ENCODE assay signal across 8 cellular contexts in genomic region chr11:96306600-96306932, GRCh38. TPM values are rescaled to one million over a fixed set of nuclear protein-coding genes. Genes with fewer than 3 reads are reported as not detected.
A peak's percentile ranks its signal among the peaks of the same experiment; 100 is the strongest.
DNase-seq lines count a peak whose midpoint lies in the region; ATAC-seq, FAIRE-seq and TF ChIP-seq lines count a peak whose summit lies in the region.

No MANE protein-coding gene starts in this region.

- WGBS in H1 (ENCODE audit: extremely low coverage in 1 of 2, insufficient coverage in 1 of 2, insufficient read length in 1 of 2, insufficient replicate concordance in 2 of 2, low coverage in 1 of 2, low lambda C conversion rate in 2 of 2, missing lambda C conversion rate in 1 of 2), 2 experiments: 66% methylated on average over 3 of the region's 3 CpGs; no CpG with 5 or more reads in 1 of the 2 experiments

- H3K27ac ChIP-seq in left ventricle myocardium inferior (replicated peaks): peak overlapping the region; percentile 84
- no peak overlapping the region for H3K27ac ChIP-seq in H1 (ENCODE audit: low read depth, low read length)

- no peak overlapping the region for H3K18ac ChIP-seq in H1 (ENCODE audit: extremely low read depth, low read length)

- H3K4me3 ChIP-seq in left ventricle myocardium inferior: peak overlapping the region; percentile 48
- no peak overlapping the region for H3K4me3 ChIP-seq in H1 (ENCODE audit: extremely low read depth in 1 of 4, insufficient read depth in 2 of 4, low read depth in 3 of 4, low read length in 4 of 4)

- no peaks in the 10 kb centered on the region for H3K9me3 Mint-ChIP-seq in neural crest cell

- H3K27me3 Mint-ChIP-seq in neural crest cell (ENCODE audit: low read depth): no peaks in the 10 kb centered on the region

- H3K23ac ChIP-seq in H1 (ENCODE audit: insufficient read length): no peak overlapping the region

- H4K8ac ChIP-seq in H1 (ENCODE audit: extremely low read depth, insufficient read depth, low read length): no peak overlapping the region

- no peaks in the 10 kb centered on the region for H4K20me1 ChIP-seq in H1 (replicated peaks in 1 of 2; ENCODE audit: control insufficient read depth in 1 of 2, insufficient read depth in 2 of 2, low read length in 2 of 2)

- ATAC-seq in left ventricle myocardium superior (no peak), HG02623 (IDR thresholded peaks at IDR 0.05; ENCODE audit: unreplicated experiment) (no peak), HG02840 (IDR thresholded peaks at IDR 0.05; ENCODE audit: low FRiP score, unreplicated experiment) (no peak), GM21515 (IDR thresholded peaks at IDR 0.05; ENCODE audit: unreplicated experiment) (no peak)

- no peaks in the 10 kb centered on the region; the same call in 1 of the 2 replicates for H3K79me1 ChIP-seq in H1 (ENCODE audit: low read depth, low read length)

- 0 out of 2 replicates have a peak overlapping the region, but pooled peaks have one; percentile 47 for H2AFZ ChIP-seq in H1 (ENCODE audit: low read length)

- H4K5ac ChIP-seq in H1 (ENCODE audit: insufficient read length, low read depth, low read length): no peak overlapping the region

- no peak overlapping the region for H3K9ac ChIP-seq in H1 (replicated peaks in 1 of 4; ENCODE audit: extremely low read depth in 1 of 4, low read depth in 3 of 4, low read length in 3 of 4)

- peak overlapping the region; percentile 74 for H3K4me3 Mint-ChIP-seq in neural crest cell

- peak overlapping the region; percentile 32; the same call in 1 of the 2 replicates for H2BK12ac ChIP-seq in H1 (ENCODE audit: low read depth, low read length)

- H3K36me3 ChIP-seq in left ventricle myocardium inferior: no peaks in the 10 kb centered on the region
- H3K36me3 ChIP-seq in H1 (ENCODE audit: control insufficient read depth in 2 of 4, insufficient read depth in 4 of 4, low read length in 3 of 4): no peaks in the 10 kb centered on the region

- H2BK120ac ChIP-seq in H1 (replicated peaks; ENCODE audit: low read depth, low read length): no peak overlapping the region

- no peaks in the 10 kb centered on the region for H3K36me3 Mint-ChIP-seq in neural crest cell (ENCODE audit: low read depth)

- H3K4me1 ChIP-seq in left ventricle myocardium inferior: peaks cover 88% of the 10 kb centered on the region
- H3K4me1 ChIP-seq in H1 (replicated peaks in 1 of 4; ENCODE audit: control insufficient read depth in 3 of 4, insufficient read depth in 4 of 4, low read length in 3 of 4): peaks cover 0 to 17% (median 10%) of the 10 kb centered on the region in 4 experiments; a peak in 4 of 7 replicates

- CTCF ChIA-PET in H1 (lab: Charles Lee; ENCODE audit: partially characterized antibody): interaction anchor here (1.0 to 3.6 kb wide), 4 partner anchors 25 to 36 kb away, joined by 3 to 27 read pairs (median 4); partner anchors contain the start of gene MAML2

- TF ChIP-seq EP300 in H1 (IDR thresholded peaks at IDR 0.05; ENCODE audit: borderline replicate concordance in 1 of 2, low read depth in 2 of 2, low read length in 2 of 2): no peak

- no peaks in the 10 kb centered on the region for H3K9me3 ChIP-seq in left ventricle myocardium inferior (replicated peaks)
- H3K9me3 ChIP-seq in H1 (ENCODE audit: insufficient read depth in 2 of 2, low read depth in 1 of 2, low read length in 1 of 2): no peaks in the 10 kb centered on the region

- H3K56ac ChIP-seq in H1 (replicated peaks; ENCODE audit: insufficient read length, low read depth, low read length): no peak overlapping the region

- no peak overlapping the region for H4K91ac ChIP-seq in H1 (replicated peaks; ENCODE audit: insufficient read length, low read length)

- TF ChIP-seq CTCF in left ventricle myocardium inferior (IDR thresholded peaks at IDR 0.05; ENCODE audit: borderline replicate concordance) (no peak), H1 (IDR thresholded peaks at IDR 0.05; ENCODE audit: control extremely low read depth in 1 of 3, insufficient read depth in 1 of 3, low read depth in 1 of 3, low read length in 3 of 3) (no peak), neural crest cell (conservative IDR thresholded peaks at IDR 0.05) (no peak)

- intact Hi-C loops in left ventricle myocardium inferior (cut with micrococcal nuclease): no loop called here
- intact Hi-C loops in left ventricle myocardium superior (cut with micrococcal nuclease): no loop called here

- no peak for TF ChIP-seq POLR2A in H1 (IDR thresholded peaks at IDR 0.05; ENCODE audit: control extremely low read depth in 1 of 2, low read depth in 2 of 2, low read length in 2 of 2)

- H3K4me1 Mint-ChIP-seq in neural crest cell: peaks cover 59% of the 10 kb centered on the region

- POLR2A ChIA-PET in H1 (lab: Charles Lee; ENCODE audit: partially characterized antibody): interaction anchor here (1.2 to 1.4 kb wide), 2 partner anchors 32 to 64 kb away, joined by 3 to 4 read pairs; no protein-coding TSS in a partner anchor

- no peak overlapping the region for H3K4ac ChIP-seq in H1 (replicated peaks; ENCODE audit: insufficient read length, low read depth, low read length)

- no peak overlapping the region for H2AK5ac ChIP-seq in H1 (ENCODE audit: low read depth, low read length)

- no peak for TF ChIP-seq RAD21 in H1 (IDR thresholded peaks at IDR 0.05 in 1 of 2, conservative IDR thresholded peaks at IDR 0.05 in 1 of 2; ENCODE audit: low read depth in 2 of 2, low read length in 2 of 2)

- no peak overlapping the region for H3K14ac ChIP-seq in H1 (ENCODE audit: insufficient read length)

- no peak overlapping the region for H2BK5ac ChIP-seq in H1 (ENCODE audit: low read depth, low read length)

- no peak overlapping the region for H2BK20ac ChIP-seq in H1 (ENCODE audit: low read length)

- H3K4me2 ChIP-seq in H1 (ENCODE audit: insufficient read depth in 1 of 2, low read depth in 2 of 2, low read length in 2 of 2): peak overlapping the region; percentile 52 to 69

- no peaks in the 10 kb centered on the region for H3K79me2 ChIP-seq in H1 (ENCODE audit: control insufficient read depth in 1 of 2, insufficient read depth in 2 of 2, low read length in 2 of 2)

- H3K27me3 ChIP-seq in left ventricle myocardium inferior (ENCODE audit: low read depth): no peaks in the 10 kb centered on the region
- no peaks in the 10 kb centered on the region for H3K27me3 ChIP-seq in H1 (replicated peaks in 1 of 4; ENCODE audit: control insufficient read depth in 3 of 4, extremely low read depth in 1 of 4, insufficient read depth in 3 of 4, low read length in 3 of 4)

- peak overlapping the region; percentile 76 for H3K27ac Mint-ChIP-seq in neural crest cell (ENCODE audit: unreplicated experiment)

- no peak for FAIRE-seq in H1 (lab: Jason Lieb, UNC)

- no peaks in the 10 kb centered on the region for H3K23me2 ChIP-seq in H1 (ENCODE audit: low read depth, low read length)

- DNase-seq in left ventricle myocardium inferior: no peak
- DNase-seq in left ventricle myocardium superior: no peak
- DNase-seq in H1 (ENCODE audit: low read depth in 1 of 2, low spot score in 2 of 2): no peak
- no peak for DNase-seq in neural crest cell (ENCODE audit: low read depth, low spot score)
- DNase-seq in stimulated activated naive CD4-positive, alpha-beta T cell (lab: John Stamatoyannopoulos, UW): no peak

- no peak overlapping the region for H2BK15ac ChIP-seq in H1 (ENCODE audit: low read length)

TF ChIP-seq in H1, 55 proteins besides CTCF, POLR2A, EP300 and RAD21:
- no peak for TF ChIP-seq RFX5 (IDR thresholded peaks at IDR 0.05; ENCODE audit: borderline replicate concordance, low read depth, low read length)
- no peak for TF ChIP-seq KDM5A (IDR thresholded peaks at IDR 0.05; ENCODE audit: low read length)
- no peak for TF ChIP-seq SP4 (IDR thresholded peaks at IDR 0.05; ENCODE audit: low read length)

RNA-seq across cellular contexts. Expression of gene MAML2, which starts 36.4 kb away (rescaled TPM):
- total RNA-seq in left ventricle myocardium inferior (4.5 TPM), left ventricle myocardium superior (4.1 TPM), neural crest cell (18.7 and 20.5 TPM in 2 replicates)
- 6.6 and 6.8 TPM in 2 replicates for total RNA-seq in H1 (2021; fragmentation: NEBNext Ultra II Directional; extraction: Animal tissue kit (Norgen Biotek cat#: 25700))
- 2.5 and 3.8 TPM in 2 replicates for polyA plus RNA-seq in H1 (2011; rRNA removed)
- polyA plus RNA-seq in H1 (2011; cell fraction: cytosol; rRNA removed): 2.8 TPM
- 3.6 TPM for polyA plus RNA-seq in H1 (2011; cell fraction: nucleus; rRNA removed)
- 2.0 to 3.5 TPM (median 2.5 TPM) in 4 replicates for polyA plus RNA-seq in H1 (2012, experiment 1 of 2)
- polyA plus RNA-seq in H1 (2012, experiment 2 of 2): 0.17 TPM
- 4.4 TPM for polyA plus RNA-seq in H1 (2013, experiment 1 of 2)
- 4.5 TPM for polyA plus RNA-seq in H1 (2013, experiment 2 of 2)
- polyA minus RNA-seq in H1 (2011; rRNA and poly(A)+ RNA removed): 6.3 and 10.5 TPM in 2 replicates
- polyA minus RNA-seq in H1 (2011; cell fraction: cytosol; rRNA and poly(A)+ RNA removed): 5.4 TPM
- 14.2 TPM for polyA minus RNA-seq in H1 (2011; cell fraction: nucleus; rRNA and poly(A)+ RNA removed)
